8 cellular contexts compared by ENCODE assay signal in genomic region chr2:39228413-39229209, GRCh38. TPM values are rescaled to one million over a fixed set of nuclear protein-coding genes. Genes with fewer than 3 reads are reported as not detected.
DNase-seq lines count a peak whose midpoint lies in the region; ATAC-seq and TF ChIP-seq lines count a peak whose summit lies in the region.

No MANE protein-coding gene starts in this region.

- H3K27me3 Mint-ChIP-seq in activated naive CD8-positive, alpha-beta T cell: no peaks in the 10 kb centered on the region

- H3K4me3 ChIP-seq in kidney epithelial cell (ENCODE audit: low read depth, low read length): peak overlapping the region; percentile 4
- H3K4me3 ChIP-seq in left lung: peak overlapping the region in 1 of 2 donors; percentile 6

- H3K36me3 ChIP-seq in kidney epithelial cell (ENCODE audit: control insufficient read depth, insufficient read depth, low read length) (no peaks in the 10 kb centered on the region), left lung (no peaks in the 10 kb centered on the region)

- DNase-seq in kidney epithelial cell (ENCODE audit: low read depth) (no peak), NCI-H69 (lab: John Stamatoyannopoulos, UW) (no peak), left lung (no peak)
- no peak for DNase-seq in effector CD8-positive, alpha-beta T cell (lab: John Stamatoyannopoulos, UW)

- H3K27ac ChIP-seq in left lung: no peak overlapping the region

- H3K4me1 ChIP-seq in left lung: peaks cover 0 to 17% of the 10 kb centered on the region in 2 donors

- intact Hi-C loops in left lung (cut with DNase I): loop anchor here in 1 of 2 donors (5.0 kb wide), 1 partner anchor 171 kb away; no protein-coding TSS in a partner anchor

- no peaks in the 10 kb centered on the region for H3K27me3 ChIP-seq in kidney epithelial cell (ENCODE audit: control insufficient read depth, insufficient read depth, low read length)
- no peaks in the 10 kb centered on the region for H3K27me3 ChIP-seq in left lung

- peaks cover 32% of the 10 kb centered on the region for H3K4me1 Mint-ChIP-seq in activated naive CD8-positive, alpha-beta T cell (ENCODE audit: low read depth)

- ATAC-seq in GM18520 (IDR thresholded peaks at IDR 0.05; ENCODE audit: unreplicated experiment): peak; percentile 10
- peak; percentile 17 for ATAC-seq in HG03103 (IDR thresholded peaks at IDR 0.05; ENCODE audit: low read depth, unreplicated experiment)
- ATAC-seq in GM21717 (IDR thresholded peaks at IDR 0.05; ENCODE audit: unreplicated experiment): no peak
- no peak for ATAC-seq in left lung

- no peaks in the 10 kb centered on the region for H3K9me3 Mint-ChIP-seq in activated naive CD8-positive, alpha-beta T cell (ENCODE audit: low read depth)

- H3K27ac Mint-ChIP-seq in activated naive CD8-positive, alpha-beta T cell: peak overlapping the region; percentile 85

- TF ChIP-seq CTCF in kidney epithelial cell (IDR thresholded peaks at IDR 0.05; ENCODE audit: insufficient read depth, low read length, poor library complexity, severe bottlenecking) (no peak), left lung (IDR thresholded peaks at IDR 0.05) (peak in 1 of 2 donors; percentile 8)

- no peaks in the 10 kb centered on the region for H3K9me3 ChIP-seq in left lung

- H3K36me3 Mint-ChIP-seq in activated naive CD8-positive, alpha-beta T cell: no peaks in the 10 kb centered on the region

- peak overlapping the region; percentile 70 for H3K4me3 Mint-ChIP-seq in activated naive CD8-positive, alpha-beta T cell

RNA-seq across cellular contexts. Expression of gene CDKL4, which starts 15.2 kb away (rescaled TPM):
- 1.2 TPM in 1 of 2 replicates, not detected in the other for total RNA-seq in kidney epithelial cell
- total RNA-seq in left lung: under 1 TPM; 0.55 to 0.79 TPM

Comparison
In these comparisons a context has a peak if more than half of its experiments do, and no peak if none do; other contexts are left out.
1. ATAC-seq: peak in GM18520 (single experiment) and HG03103 (single experiment); none in GM21717 (single experiment) and left lung (single experiment).